ENCODE assay signal across 10 cellular contexts in the genomic region with DNA sequence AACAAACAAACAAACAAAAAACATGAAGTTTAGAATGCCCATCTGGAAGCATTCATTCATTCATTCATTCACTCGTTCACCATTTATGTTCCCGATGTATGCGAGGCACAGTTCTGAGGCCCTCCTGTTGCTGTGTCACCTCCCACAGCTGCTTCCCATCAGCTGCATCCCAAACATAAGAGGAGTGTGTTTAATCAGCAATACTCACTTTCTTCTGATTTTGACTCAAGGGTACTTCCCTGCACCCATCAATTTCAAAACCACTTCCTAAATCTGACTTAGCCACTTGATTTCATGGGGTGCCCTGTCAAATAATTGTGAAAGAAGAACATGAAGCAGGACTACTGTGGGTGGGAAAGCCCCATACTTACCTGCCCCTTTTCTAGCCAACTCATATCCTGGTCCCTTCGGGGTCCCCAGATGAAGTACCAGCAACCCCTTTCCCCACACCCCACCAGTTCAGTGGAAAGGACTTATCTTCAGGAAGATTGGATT.
DNase-seq lines count a peak whose midpoint lies in the region; ATAC-seq lines count a peak whose summit lies in the region.
"Had no signal": no experiment of that assay in that cellular context is flagged by ENCODE, and none has a peak within 500 bp of the region (broad histone marks: within the 10 kb centered on the region; RNA-seq: fewer than 3 reads in every experiment).

No MANE protein-coding gene starts in this region.

- no peaks in the 10 kb centered on the region for H3K9me3 Mint-ChIP-seq in stimulated activated effector memory CD8-positive, alpha-beta T cell treated with anti-CD3 and anti-CD28 coated beads, Interleukin-12 subunit alpha, Interleukin-12 subunit beta, amount 100 ng/mL, for 72 hours
- H3K9me3 Mint-ChIP-seq: neural progenitor cell had no signal

- H3K4me1 Mint-ChIP-seq in stimulated activated effector memory CD8-positive, alpha-beta T cell treated with anti-CD3 and anti-CD28 coated beads, Interleukin-12 subunit alpha, Interleukin-12 subunit beta, amount 100 ng/mL, for 72 hours, result peaks cover 44% of the 10 kb centered on the region

- H3K4me3 Mint-ChIP-seq in stimulated activated effector memory CD8-positive, alpha-beta T cell treated with anti-CD3 and anti-CD28 coated beads, Interleukin-12 subunit alpha, Interleukin-12 subunit beta, amount 100 ng/mL, for 72 hours, result peak overlapping the region; percentile 13
- H3K4me3 Mint-ChIP-seq: neural progenitor cell had no signal

- H3K36me3 Mint-ChIP-seq in stimulated activated effector memory CD8-positive, alpha-beta T cell treated with anti-CD3 and anti-CD28 coated beads, Interleukin-12 subunit alpha, Interleukin-12 subunit beta, amount 100 ng/mL, for 72 hours, result peaks cover 25% of the 10 kb centered on the region
- H3K36me3 Mint-ChIP-seq: neural progenitor cell had no signal

- ATAC-seq in HG02759 (IDR thresholded peaks at IDR 0.05; ENCODE audit: unreplicated experiment), result peak; percentile 46
- ATAC-seq in stimulated activated effector memory CD8-positive, alpha-beta T cell treated with anti-CD3 and anti-CD28 coated beads, Interleukin-12 subunit alpha, Interleukin-12 subunit beta, amount 100 ng/mL, for 72 hours, result peak; percentile 71
- ATAC-seq: HCT116 had no signal

- H3K27ac Mint-ChIP-seq in stimulated activated effector memory CD8-positive, alpha-beta T cell treated with anti-CD3 and anti-CD28 coated beads, Interleukin-12 subunit alpha, Interleukin-12 subunit beta, amount 100 ng/mL, for 72 hours, result peak overlapping the region; percentile 15
- H3K27ac Mint-ChIP-seq: neural progenitor cell had no signal

- DNase-seq in activated T-cell treated with anti-CD3 and anti-CD28 coated beads for 24 hours (ENCODE audit: low read depth) (peak; percentile 28), NOMO-1 (lab: John Stamatoyannopoulos, UW; ENCODE audit: unreplicated experiment in 2 of 2) (peak; percentile 7 to 19), SW 1271 (lab: John Stamatoyannopoulos, UW) (no peak), HCEC 1CT (no peak), NAMALWA (ENCODE audit: low spot score) (no peak)
- no peak for DNase-seq in activated T-cell treated with anti-CD3 and anti-CD28 coated beads, Interleukin-2, amount 50 U/mL, for 1 hour
- DNase-seq in stimulated activated effector memory CD8-positive, alpha-beta T cell treated with anti-CD3 and anti-CD28 coated beads, Interleukin-12 subunit alpha, Interleukin-12 subunit beta, amount 100 ng/mL, for 72 hours (ENCODE audit: low spot score in 2 of 2), result peak in 1 of 2 donors; percentile 73

Comparison
In these comparisons a context has a peak if more than half of its experiments do, and no peak if none do; other contexts are left out.
1. DNase-seq: peak in activated T-cell treated with anti-CD3 and anti-CD28 coated beads for 24 hours (single experiment) and NOMO-1 (2 of 2); none in activated T-cell treated with anti-CD3 and anti-CD28 coated beads, Interleukin-2, amount 50 U/mL, for 1 hour (single experiment), SW 1271 (0 of 2), HCEC 1CT (single experiment) and NAMALWA (single experiment).